8 cellular contexts compared by ENCODE assay signal in the genomic region with DNA sequence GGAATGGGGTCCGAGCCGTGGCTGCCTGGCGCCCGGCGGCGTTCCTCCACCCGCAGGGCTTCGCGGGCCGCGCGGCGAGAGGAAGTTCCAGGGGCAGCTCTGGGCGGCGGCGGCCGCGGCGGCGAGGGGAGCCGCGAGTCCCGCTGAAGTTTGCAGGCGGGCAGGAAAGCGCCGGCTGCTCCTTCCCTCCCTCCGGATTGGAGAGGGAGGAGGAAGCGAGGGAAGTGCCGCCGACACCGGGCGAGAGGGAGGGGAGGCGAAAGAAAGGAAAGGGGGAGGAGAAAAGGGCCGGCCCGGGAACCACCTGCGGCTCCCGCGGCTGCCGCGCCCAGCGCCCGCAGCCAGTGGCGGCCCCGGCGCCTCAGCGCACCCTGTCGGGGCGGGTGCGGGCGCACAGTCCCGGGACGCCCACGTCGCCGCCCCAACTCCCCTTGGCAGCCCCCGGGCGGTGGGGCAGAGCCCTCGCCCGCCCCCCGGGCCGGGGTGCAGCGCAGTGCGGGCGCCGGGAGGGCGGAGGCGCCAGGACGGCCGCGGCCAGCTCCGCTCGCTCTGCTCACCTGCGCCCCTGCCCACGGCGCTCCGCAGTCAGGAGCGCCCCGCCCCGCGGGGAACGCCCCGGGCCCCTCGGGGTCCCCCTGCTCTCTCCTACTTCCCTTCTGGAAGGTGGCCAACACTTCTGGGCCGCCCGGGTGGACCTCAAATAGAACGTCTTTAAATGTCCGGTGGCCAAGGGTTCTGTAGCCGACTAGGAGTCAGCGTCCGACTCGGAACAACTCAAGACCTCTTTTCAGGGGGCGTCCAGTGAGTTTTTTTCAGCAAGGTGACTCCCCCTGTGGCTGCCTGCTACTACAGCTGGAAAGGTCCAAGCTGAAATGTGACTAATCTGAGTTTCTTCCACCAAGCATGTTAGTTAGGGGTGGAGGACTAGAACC.
A peak's percentile ranks its signal among the peaks of the same experiment; 100 is the strongest.
DNase-seq lines count a peak whose midpoint lies in the region; ATAC-seq and TF ChIP-seq lines count a peak whose summit lies in the region.

No MANE protein-coding gene starts in this region.

- H3K4me3 ChIP-seq in fibroblast of the aortic adventitia (ENCODE audit: low read depth, low read length) = peak overlapping the region; percentile 76
- peak overlapping the region; percentile 26 for H3K4me3 ChIP-seq in naive thymus-derived CD4-positive, alpha-beta T cell (ENCODE audit: low read length)
- H3K4me3 ChIP-seq in upper lobe of left lung = peak overlapping the region; percentile 73 to 93 (median 84)

- DNase-seq in Caki2 (ENCODE audit: low read depth) (peak; percentile 90), NCI-H82 treated with DMSO at 0.1 percent for 48 hours (lab: John Stamatoyannopoulos, UW; ENCODE audit: unreplicated experiment) (peak; percentile 2), fibroblast of the aortic adventitia (ENCODE audit: low read depth) (peak; percentile 35), upper lobe of left lung (peak; percentile 78 to 93)
- DNase-seq in activated T-cell treated with anti-CD3 and anti-CD28 coated beads, Interleukin-2, amount 50 U/mL, for 48 hours = peak; percentile 42 to 57
- peak in 6 of 9 donors; percentile 7 to 61 (median 20) for DNase-seq in naive thymus-derived CD4-positive, alpha-beta T cell

- peaks cover 0 to 6% of the 10 kb centered on the region in 2 donors for H3K27me3 ChIP-seq in naive thymus-derived CD4-positive, alpha-beta T cell (ENCODE audit: control insufficient read depth in 2 of 2, insufficient read depth in 2 of 2, low read length in 2 of 2)
- no peaks in the 10 kb centered on the region for H3K27me3 ChIP-seq in upper lobe of left lung

- WGBS in upper lobe of left lung, 2 donors = 0% methylated on average over 7 to 33 of the region's 92 CpGs

- no peak for TF ChIP-seq EP300 in upper lobe of left lung (IDR thresholded peaks at IDR 0.05)

- POLR2A ChIA-PET in naive thymus-derived CD4-positive, alpha-beta T cell (lab: Charles Lee) = no interaction called here

- H3K9me3 Mint-ChIP-seq in naive thymus-derived CD4-positive, alpha-beta T cell = no peaks in the 10 kb centered on the region

- intact Hi-C loops in naive thymus-derived CD4-positive, alpha-beta T cell (cut with micrococcal nuclease) = loop anchor here (1.0 to 10.0 kb wide), 7 partner anchors 73 to 684 kb away; a partner anchor contains a TSS

- H3K4me1 Mint-ChIP-seq in naive thymus-derived CD4-positive, alpha-beta T cell = peaks cover 0 to 13% (median 9%) of the 10 kb centered on the region in 7 donors

- H3K27me3 Mint-ChIP-seq in naive thymus-derived CD4-positive, alpha-beta T cell = peaks cover 23 to 61% (median 49%) of the 10 kb centered on the region in 5 donors

- CTCF ChIA-PET in naive thymus-derived CD4-positive, alpha-beta T cell (lab: Charles Lee) = interaction anchor here (0.6 to 1.3 kb wide), 4 partner anchors 8 to 598 kb away, joined by 3 to 4 read pairs (median 3); a partner anchor contains a TSS

- H3K27ac ChIP-seq in naive thymus-derived CD4-positive, alpha-beta T cell (ENCODE audit: low read depth, low read length) = no peak overlapping the region
- peak overlapping the region; percentile 77 to 89 (median 81) for H3K27ac ChIP-seq in upper lobe of left lung

- no peak overlapping the region for H3K27ac Mint-ChIP-seq in naive thymus-derived CD4-positive, alpha-beta T cell

- no peaks in the 10 kb centered on the region for H3K36me3 Mint-ChIP-seq in naive thymus-derived CD4-positive, alpha-beta T cell

- H3K36me3 ChIP-seq in naive thymus-derived CD4-positive, alpha-beta T cell (ENCODE audit: control insufficient read depth in 2 of 3, insufficient read depth in 3 of 3, low read length in 3 of 3) = no peaks in the 10 kb centered on the region
- no peaks in the 10 kb centered on the region for H3K36me3 ChIP-seq in upper lobe of left lung

- peak in 2 of 4 donors; percentile 48 to 70 for TF ChIP-seq POLR2A in upper lobe of left lung (IDR thresholded peaks at IDR 0.05)

- ATAC-seq in GM19397 (IDR thresholded peaks at IDR 0.05; ENCODE audit: unreplicated experiment) = peak; percentile 53
- peak; percentile 60 for ATAC-seq in HG03432 (IDR thresholded peaks at IDR 0.05; ENCODE audit: unreplicated experiment)
- ATAC-seq in naive thymus-derived CD4-positive, alpha-beta T cell = peak; percentile 77
- peak; percentile 76 to 78 for ATAC-seq in upper lobe of left lung (ENCODE audit: low FRiP score in 2 of 2)

- H3K4me3 Mint-ChIP-seq in naive thymus-derived CD4-positive, alpha-beta T cell = peak overlapping the region; percentile 71 to 87 (median 84)

- TF ChIP-seq CTCF in fibroblast of the aortic adventitia (IDR thresholded peaks at IDR 0.05; ENCODE audit: insufficient read depth, low read length) = no peak
- TF ChIP-seq CTCF in upper lobe of left lung (IDR thresholded peaks at IDR 0.05) = peak in 1 of 6 experiments; percentile 21

- in situ Hi-C loops in Caki2 (cut with HindIII; ENCODE audit: low pct_unique_long_range_greater_than_20kb, low sequenced_read_pairs) = no loop called here

- peaks cover 0 to 3% of the 10 kb centered on the region in 2 donors for H3K4me1 ChIP-seq in naive thymus-derived CD4-positive, alpha-beta T cell (ENCODE audit: control insufficient read depth in 2 of 2, insufficient read depth in 2 of 2, low read length in 2 of 2)
- H3K4me1 ChIP-seq in upper lobe of left lung = peaks cover 0 to 15% (median 5%) of the 10 kb centered on the region in 4 donors

- no peaks in the 10 kb centered on the region for H3K9me3 ChIP-seq in naive thymus-derived CD4-positive, alpha-beta T cell (ENCODE audit: control insufficient read depth in 2 of 3, low read length in 3 of 3)
- H3K9me3 ChIP-seq in upper lobe of left lung = no peaks in the 10 kb centered on the region

Comparison
In these comparisons a context has a peak if more than half of its experiments do, and no peak if none do; other contexts are left out.
1. DNase-seq: peak in every context shown above with its lines; median percentile 90 in Caki2; 86 in upper lobe of left lung; 50 in activated T-cell treated with anti-CD3 and anti-CD28 coated beads, Interleukin-2, amount 50 U/mL, for 48 hours; 35 in fibroblast of the aortic adventitia; 20 in naive thymus-derived CD4-positive, alpha-beta T cell; 2 in NCI-H82 treated with DMSO at 0.1 percent for 48 hours.
2. H3K4me3 ChIP-seq: peak in every context shown above with its lines; median percentile 84 in upper lobe of left lung; 76 in fibroblast of the aortic adventitia; 26 in naive thymus-derived CD4-positive, alpha-beta T cell.